8 cellular contexts compared by ENCODE assay signal in genomic region chr21:36125513-36126121, GRCh38. TPM values are rescaled to one million over a fixed set of nuclear protein-coding genes. Genes with fewer than 3 reads are reported as not detected.
DNase-seq lines count a peak whose midpoint lies in the region; ATAC-seq, FAIRE-seq and TF ChIP-seq lines count a peak whose summit lies in the region.

No MANE protein-coding gene starts in this region.

- peaks cover 14% of the 10 kb centered on the region for H3K4me1 Mint-ChIP-seq in memory B cell

- H3K4me3 ChIP-seq in A549 (no peak overlapping the region), GM12875 (ENCODE audit: low read depth, low read length) (no peak overlapping the region), coronary artery (no peak overlapping the region)

- H3K4me1 ChIP-seq in A549 = peaks cover 4% of the 10 kb centered on the region; the same call in 1 of the 3 replicates

- H3K4me2 ChIP-seq in A549 = no peak overlapping the region

- H3K9me3 ChIP-seq in A549 = no peaks in the 10 kb centered on the region

- no peak; a peak in 2 of 5 replicates for TF ChIP-seq RAD21 in A549 (conservative IDR thresholded peaks at IDR 0.05 in 1 of 2, IDR thresholded peaks at IDR 0.05 in 1 of 2)

- 36% methylated on average over 8 of the region's 8 CpGs for WGBS in A549 (ENCODE audit: missing lambda C conversion rate)

- TF ChIP-seq EP300 in A549 (IDR thresholded peaks at IDR 0.05) = no peak

- H3K27ac Mint-ChIP-seq in memory B cell = no peak overlapping the region

- TF ChIP-seq POLR2A in A549 (IDR thresholded peaks at IDR 0.05; ENCODE audit: low read length) = no peak

- TF ChIP-seq CTCF in A549 (IDR thresholded peaks at IDR 0.05) (peak; percentile 55), GM12875 (IDR thresholded peaks at IDR 0.05; ENCODE audit: borderline replicate concordance, insufficient read depth, low read depth, low read length) (peak; percentile 91), coronary artery (IDR thresholded peaks at IDR 0.05) (peak; percentile 90)

- DNase-seq in A549 (ENCODE audit: low read depth in 1 of 2, low spot score in 1 of 2) (peak in 1 of 2 experiments; percentile 51), NCI-H2107 treated with DMSO at 0.1 percent for 48 hours (lab: John Stamatoyannopoulos, UW; ENCODE audit: unreplicated experiment) (peak; percentile 79), coronary artery (ENCODE audit: low spot score) (no peak), memory B cell (ENCODE audit: low spot score in 2 of 2) (peak in 1 of 2 donors; percentile 42), superior temporal gyrus (ENCODE audit: extremely low spot score) (peak; percentile 81)
- peak; percentile 49 for DNase-seq in activated CD4-positive, CD25-positive, alpha-beta regulatory T cell treated with anti-CD3 and anti-CD28 coated beads, Interleukin-2, amount 50 U/mL, for 72 hours

- FAIRE-seq in A549 (lab: Jason Lieb, UNC) = no peak

- H3K9me3 Mint-ChIP-seq in memory B cell = no peaks in the 10 kb centered on the region

- H3K36me3 Mint-ChIP-seq in memory B cell = no peaks in the 10 kb centered on the region

- ATAC-seq in A549 (peak in 1 of 2 experiments; percentile 47; a peak in 2 of 6 replicates), memory B cell (ENCODE audit: low read depth) (peak; percentile 46), GM21786 (IDR thresholded peaks at IDR 0.05; ENCODE audit: unreplicated experiment) (no peak)

- H3K27ac ChIP-seq in A549 (no peak overlapping the region), coronary artery (no peak overlapping the region)

- POLR2A ChIA-PET in A549 (lab: Yijun Ruan, JAX) = no interaction called here

- CTCF ChIA-PET in A549 (lab: Yijun Ruan, JAX) = interaction anchor here (0.5 to 5.9 kb wide), 8 partner anchors 12 to 204 kb away, joined by 3 to 49 read pairs (median 3); no protein-coding TSS in a partner anchor

- no peak overlapping the region for H3K4me3 Mint-ChIP-seq in memory B cell

- no peaks in the 10 kb centered on the region for H3K27me3 Mint-ChIP-seq in memory B cell

TF ChIP-seq in A549, 52 proteins besides CTCF, POLR2A, EP300 and RAD21:
- no peak for TF ChIP-seq HES2 (IDR thresholded peaks at IDR 0.05)
- no peak for TF ChIP-seq RNF2 (IDR thresholded peaks at IDR 0.05; ENCODE audit: borderline replicate concordance, low read depth)
- no peak for TF ChIP-seq PBX3 (IDR thresholded peaks at IDR 0.05)
- no peak for TF ChIP-seq HOXB5 (CRISPR knock-in tag; IDR thresholded peaks at IDR 0.05)
- TF ChIP-seq HOXB13 (CRISPR knock-in tag; IDR thresholded peaks at IDR 0.05; ENCODE audit: low read depth) = no peak
- TF ChIP-seq REST (IDR thresholded peaks at IDR 0.05) = no peak
- no peak for TF ChIP-seq MAFK (IDR thresholded peaks at IDR 0.05; ENCODE audit: partially characterized antibody)
- no peak for TF ChIP-seq RARB (CRISPR knock-in tag; IDR thresholded peaks at IDR 0.05)
- no peak for TF ChIP-seq HOXA7 (CRISPR knock-in tag; IDR thresholded peaks at IDR 0.05)
- no peak for TF ChIP-seq BHLHE40 (IDR thresholded peaks at IDR 0.05; ENCODE audit: low read depth, low read length)
- TF ChIP-seq MYC (IDR thresholded peaks at IDR 0.05; ENCODE audit: borderline replicate concordance, low read length) = no peak
- TF ChIP-seq MAX (IDR thresholded peaks at IDR 0.05) = no peak
- TF ChIP-seq FOXS1 (CRISPR knock-in tag; IDR thresholded peaks at IDR 0.05) = no peak
- TF ChIP-seq NR3C1 (IDR thresholded peaks at IDR 0.05) = no peak
TF ChIP-seq in A549: peak in this region for 0.

RNA-seq across cellular contexts. Expression of gene CBR3, which starts 9.3 kb away (rescaled TPM):
- polyA plus RNA-seq in A549 (2011; rRNA removed) = 5.2 and 6.1 TPM in 2 replicates
- 9.9 and 11.2 TPM in 2 replicates for polyA plus RNA-seq in A549 (2012; cell fraction: cytosol; rRNA removed)
- polyA plus RNA-seq in A549 (2012; cell fraction: nucleus; rRNA removed) = 5.9 and 7.9 TPM in 2 replicates
- 5.9 to 6.5 TPM (median 6.5 TPM) in 3 replicates for polyA plus RNA-seq in A549 (2017; fragmentation: RNase III; extraction: RNeasy Plus Mini Kit Qiagen cat#74134 plus additional on column Dnase treatment)
- 0.97 and 1.7 TPM in 2 replicates for polyA minus RNA-seq in A549 (2011; rRNA and poly(A)+ RNA removed)

RNA-seq across cellular contexts. Expression of gene DOP1B, which starts 31.0 kb away (rescaled TPM):
- polyA plus RNA-seq in A549 (2011; rRNA removed) = 3.5 and 4.5 TPM in 2 replicates
- polyA plus RNA-seq in A549 (2012; cell fraction: cytosol; rRNA removed) = 1.5 and 2.2 TPM in 2 replicates
- 2.5 and 3.2 TPM in 2 replicates for polyA plus RNA-seq in A549 (2012; cell fraction: nucleus; rRNA removed)
- polyA plus RNA-seq in A549 (2017; fragmentation: RNase III; extraction: RNeasy Plus Mini Kit Qiagen cat#74134 plus additional on column Dnase treatment) = 2.8 to 3.8 TPM (median 3.0 TPM) in 3 replicates
- 4.6 and 6.0 TPM in 2 replicates for polyA minus RNA-seq in A549 (2011; rRNA and poly(A)+ RNA removed)

RNA-seq across cellular contexts. Expression of gene CBR1, which starts 55.8 kb away (rescaled TPM):
- polyA plus RNA-seq in A549 (2011; rRNA removed) (154 and 165 TPM in 2 replicates), A549 (2017; fragmentation: RNase III; extraction: RNeasy Plus Mini Kit Qiagen cat#74134 plus additional on column Dnase treatment) (203 to 211 TPM (median 208 TPM) in 3 replicates)
- 591 and 681 TPM in 2 replicates for polyA plus RNA-seq in A549 (2012; cell fraction: cytosol; rRNA removed)
- 542 and 726 TPM in 2 replicates for polyA plus RNA-seq in A549 (2012; cell fraction: nucleus; rRNA removed)
- 60.1 and 60.6 TPM in 2 replicates for polyA minus RNA-seq in A549 (2011; rRNA and poly(A)+ RNA removed)
